ENCODE assay signal across 22 cellular contexts in genomic region chr11:16030664-16031063, GRCh38.
"Had no signal": no experiment of that assay in that cellular context is flagged by ENCODE, and none has a peak within 500 bp of the region (broad histone marks: within the 10 kb centered on the region; RNA-seq: fewer than 3 reads in every experiment).

No MANE protein-coding gene starts in this region.

- H3K27me3 ChIP-seq: esophagus squamous epithelium, foreskin keratinocyte, hepatocyte, right lobe of liver, tibial artery, upper lobe of left lung, vagina had no signal

- H3K36me3 Mint-ChIP-seq: naive thymus-derived CD4-positive, alpha-beta T cell; stimulated activated effector memory CD8-positive, alpha-beta T cell treated with anti-CD3 and anti-CD28 coated beads, Interleukin-12 subunit alpha, Interleukin-12 subunit beta, amount 100 ng/mL, for 72 hours had no signal

- DNase-seq: dermis blood vessel endothelial cell; esophagus squamous epithelium; head of caudate nucleus; kidney; left cardiac atrium; left ventricle myocardium inferior; mesendoderm; naive thymus-derived CD4-positive, alpha-beta T cell; nephron progenitor cell; psoas muscle; retina; right lobe of liver; stimulated activated CD4-positive, alpha-beta T cell treated with anti-CD3 and anti-CD28 coated beads, Interleukin-4, amount 100 ng/mL, for 1 hour; stimulated activated CD8-positive, alpha-beta memory T cell treated with anti-CD3 and anti-CD28 coated beads, Interleukin-4, amount 100 ng/mL, for 48 hours; stimulated activated naive CD8-positive, alpha-beta T cell treated with anti-CD3 and anti-CD28 coated beads, Interleukin-15, Interleukin-2, amounts not matched to agents 100 U/mL and 50 U/mL, for 24 hours; tibial artery; upper lobe of left lung had no signal

- H3K4me1 ChIP-seq: esophagus squamous epithelium, foreskin keratinocyte, psoas muscle, right lobe of liver, upper lobe of left lung, vagina had no signal

- H3K9me3 Mint-ChIP-seq: nephron progenitor cell had no signal

- ATAC-seq: foreskin keratinocyte; left cardiac atrium; naive thymus-derived CD4-positive, alpha-beta T cell; psoas muscle; right lobe of liver; stimulated activated effector memory CD8-positive, alpha-beta T cell treated with anti-CD3 and anti-CD28 coated beads, Interleukin-12 subunit alpha, Interleukin-12 subunit beta, amount 100 ng/mL, for 72 hours; stimulated activated naive CD8-positive, alpha-beta T cell treated with anti-CD3 and anti-CD28 coated beads, Interleukin-15, Interleukin-2, amounts not matched to agents 100 U/mL and 50 U/mL, for 24 hours had no signal

- H3K4me3 Mint-ChIP-seq: naive thymus-derived CD4-positive, alpha-beta T cell; nephron progenitor cell; stimulated activated effector memory CD8-positive, alpha-beta T cell treated with anti-CD3 and anti-CD28 coated beads, Interleukin-12 subunit alpha, Interleukin-12 subunit beta, amount 100 ng/mL, for 72 hours had no signal

- H3K27me3 Mint-ChIP-seq: naive thymus-derived CD4-positive, alpha-beta T cell had no signal

- H3K27ac Mint-ChIP-seq: naive thymus-derived CD4-positive, alpha-beta T cell; nephron progenitor cell; stimulated activated effector memory CD8-positive, alpha-beta T cell treated with anti-CD3 and anti-CD28 coated beads, Interleukin-12 subunit alpha, Interleukin-12 subunit beta, amount 100 ng/mL, for 72 hours had no signal

- H3K27ac ChIP-seq: esophagus squamous epithelium, foreskin keratinocyte, hepatocyte, left ventricle myocardium inferior, psoas muscle, right lobe of liver, tibial artery, upper lobe of left lung, vagina had no signal

- H3K9me3 ChIP-seq: esophagus squamous epithelium, left ventricle myocardium inferior, psoas muscle, right lobe of liver, tibial artery, upper lobe of left lung, vagina had no signal

- H3K4me1 Mint-ChIP-seq: naive thymus-derived CD4-positive, alpha-beta T cell; stimulated activated effector memory CD8-positive, alpha-beta T cell treated with anti-CD3 and anti-CD28 coated beads, Interleukin-12 subunit alpha, Interleukin-12 subunit beta, amount 100 ng/mL, for 72 hours had no signal

- H3K36me3 ChIP-seq: esophagus squamous epithelium, left ventricle myocardium inferior, right lobe of liver, tibial artery, upper lobe of left lung, vagina had no signal

- H3K4me3 ChIP-seq: esophagus squamous epithelium, hepatocyte, left ventricle myocardium inferior, lung, psoas muscle, right lobe of liver, tibial artery, upper lobe of left lung, vagina had no signal
